1 cellular context compared by ENCODE assay signal in the genomic region with DNA sequence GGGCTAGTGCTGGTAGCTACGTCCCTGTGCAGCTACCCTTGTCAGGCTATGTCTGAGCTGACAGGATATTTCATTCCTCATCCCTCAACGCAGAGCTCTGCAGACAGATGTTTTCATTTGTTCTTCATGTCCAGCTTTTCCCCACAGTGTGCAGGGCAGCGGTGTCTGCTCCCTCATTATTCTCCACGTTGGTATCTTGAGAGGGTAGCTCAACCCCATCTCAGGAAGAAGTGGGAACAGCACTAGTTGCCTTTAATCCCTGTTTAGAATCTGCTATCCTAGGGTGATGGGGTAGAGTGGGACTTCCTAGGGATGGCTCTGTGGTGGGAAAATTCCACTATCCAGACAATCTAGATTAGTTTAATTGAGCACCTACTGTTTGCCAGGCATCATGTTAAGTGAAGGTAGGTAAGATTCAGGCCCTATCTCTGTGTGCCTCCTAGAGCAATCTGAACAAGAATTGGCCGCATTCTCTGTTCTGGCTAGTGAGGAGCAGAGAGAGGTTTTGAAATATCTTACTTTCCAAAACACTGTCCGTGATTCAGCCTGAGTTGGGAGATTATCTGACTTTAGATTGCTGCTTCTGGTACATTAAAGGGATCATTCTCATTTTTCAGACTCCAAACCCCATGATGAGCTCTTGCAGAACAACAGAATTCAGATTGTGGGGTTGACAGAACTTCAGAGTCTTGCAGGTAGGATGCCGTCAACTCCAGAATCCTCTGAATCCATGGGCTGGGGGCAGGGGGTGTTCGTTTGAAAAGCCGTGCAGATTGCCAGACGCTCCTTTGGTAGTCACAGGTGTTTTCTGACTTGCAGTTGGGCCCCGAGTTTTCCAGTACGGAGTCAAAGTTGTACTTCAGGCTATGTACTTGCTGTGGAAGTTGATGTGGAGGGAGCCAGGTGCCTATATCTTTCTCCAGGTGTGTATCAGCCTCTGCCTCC.
TF ChIP-seq lines count a peak whose summit lies in the region.

No MANE protein-coding gene starts in this region.

TF ChIP-seq in SK-N-SH treated with all-trans-retinoic acid at 6 μM for 48 hours, 23 proteins besides CTCF, POLR2A, EP300 and RAD21 (continued from another document):
- TF ChIP-seq BACH2 (CRISPR knock-in tag; IDR thresholded peaks at IDR 0.05; ENCODE audit: borderline replicate concordance) (no peak), ARNTL (CRISPR knock-in tag; IDR thresholded peaks at IDR 0.05; ENCODE audit: borderline replicate concordance, low read depth) (no peak), ZC3H10 (CRISPR knock-in tag; IDR thresholded peaks at IDR 0.05) (no peak), ESRRG (CRISPR knock-in tag; IDR thresholded peaks at IDR 0.05) (no peak)
